Comparison of ENCODE assay signal across 11 cellular contexts in genomic region chr19:18894254-18895037, GRCh38. TPM values are rescaled to one million over a fixed set of nuclear protein-coding genes. Genes with fewer than 3 reads are reported as not detected.
DNase-seq lines count a peak whose midpoint lies in the region; ATAC-seq, FAIRE-seq and TF ChIP-seq lines count a peak whose summit lies in the region.
"Had no signal": no experiment of that assay in that cellular context is flagged by ENCODE, and none has a peak within 500 bp of the region (broad histone marks: within the 10 kb centered on the region; RNA-seq: fewer than 3 reads in every experiment).

No MANE protein-coding gene starts in this region.

- H3K27ac Mint-ChIP-seq in activated CD4-positive, alpha-beta memory T cell treated with anti-CD3 and anti-CD28 coated beads, Interleukin-2, amount 10 ng/mL, durations not matched to agents 7 days and 5 days: no peak overlapping the region

- H2AFZ ChIP-seq in keratinocyte (ENCODE audit: control insufficient read depth, low read length): no peak overlapping the region

- no peaks in the 10 kb centered on the region for H3K36me3 Mint-ChIP-seq in activated CD4-positive, alpha-beta memory T cell treated with anti-CD3 and anti-CD28 coated beads, Interleukin-2, amount 10 ng/mL, durations not matched to agents 7 days and 5 days (ENCODE audit: low read depth)

- DNase-seq in heart left ventricle: peak in 1 of 5 donors; percentile 50
- no peak for DNase-seq in right atrium auricular region (ENCODE audit: low spot score)
- DNase-seq in amygdala (lab: John Stamatoyannopoulos, UW): peak; percentile 54 to 98 (median 92)
- no peak for DNase-seq in keratinocyte (ENCODE audit: low read depth, low spot score)
- DNase-seq in vagina (ENCODE audit: extremely low spot score in 2 of 2): no peak
- no peak for DNase-seq in activated CD4-positive, alpha-beta memory T cell treated with anti-CD3 and anti-CD28 coated beads, Interleukin-2, amount 10 ng/mL, durations not matched to agents 7 days and 5 days
- DNase-seq: DND-41, NCI-H510A had no signal

- WGBS in heart left ventricle, 4 donors: 11 to 15% (median 12%) methylated on average over 17 to 28 of the region's 28 CpGs

- H3K27ac ChIP-seq in heart left ventricle (peak overlapping the region in 1 of 12 donors; percentile 22), right atrium auricular region (no peak overlapping the region), keratinocyte (ENCODE audit: control insufficient read depth, insufficient read depth, low read length) (no peak overlapping the region), vagina (no peak overlapping the region)
- H3K27ac ChIP-seq: thoracic aorta had no signal

- CTCF ChIA-PET in activated CD4-positive, alpha-beta memory T cell treated with anti-CD3 and anti-CD28 coated beads, Interleukin-2, amount 10 ng/mL, durations not matched to agents 7 days and 5 days (lab: Charles Lee): no interaction called here

- intact Hi-C loops in heart left ventricle (cut with DNase I): loop anchor here in 2 of 10 donors (10.0 kb wide), 1 partner anchor 90 kb away; no protein-coding TSS in a partner anchor
- intact Hi-C loops in vagina (cut with DNase I): no loop called here

- TF ChIP-seq CTCF in heart left ventricle (IDR thresholded peaks at IDR 0.05): no peak
- no peak for TF ChIP-seq CTCF in right atrium auricular region (IDR thresholded peaks at IDR 0.05)
- TF ChIP-seq CTCF in keratinocyte (optimal IDR thresholded peaks at IDR 0.05 in 1 of 3, IDR thresholded peaks at IDR 0.05 in 1 of 3, conservative IDR thresholded peaks at IDR 0.05 in 1 of 3; ENCODE audit: extremely low read depth in 1 of 3, insufficient read depth in 2 of 3, low read length in 3 of 3): no peak
- no peak for TF ChIP-seq CTCF in vagina (IDR thresholded peaks at IDR 0.05)

- dilution Hi-C loops in keratinocyte (cut with MboI; ENCODE audit: extremely low pct_ligation_motif_present, low sequenced_read_pairs): no loop called here

- no peaks in the 10 kb centered on the region for H4K20me1 ChIP-seq in keratinocyte (ENCODE audit: control insufficient read depth, extremely low read depth, insufficient read depth, low read length)

- no peaks in the 10 kb centered on the region for H3K9me1 ChIP-seq in keratinocyte (ENCODE audit: control insufficient read depth, extremely low read depth, insufficient read depth, low read length)

- ATAC-seq in heart left ventricle (peak in 3 of 4 donors; percentile 3 to 40 (median 16)), HG02973 (IDR thresholded peaks at IDR 0.05; ENCODE audit: unreplicated experiment) (no peak), GM18867 (IDR thresholded peaks at IDR 0.05; ENCODE audit: unreplicated experiment) (no peak)

- peaks cover 0 to 9% (median 4%) of the 10 kb centered on the region in 9 donors for H3K36me3 ChIP-seq in heart left ventricle
- H3K36me3 ChIP-seq in right atrium auricular region: peaks cover 7% of the 10 kb centered on the region
- H3K36me3 ChIP-seq in keratinocyte (ENCODE audit: control insufficient read depth in 2 of 2, extremely low read depth in 1 of 2, insufficient read depth in 2 of 2, low read length in 2 of 2): peaks cover 0 to 2% of the 10 kb centered on the region in 2 experiments
- H3K36me3 ChIP-seq in vagina: peaks cover 0 to 3% of the 10 kb centered on the region in 2 donors

- no peak overlapping the region for H3K9ac ChIP-seq in keratinocyte (ENCODE audit: control insufficient read depth, extremely low read depth, insufficient read depth, low read length)

- H3K4me3 ChIP-seq in heart left ventricle (peak overlapping the region in 10 of 12 donors; percentile 31 to 64 (median 54)), right atrium auricular region (peak overlapping the region in 1 of 2 donors; percentile 55), keratinocyte (ENCODE audit: control insufficient read depth in 2 of 3, extremely low read depth in 1 of 3, insufficient read depth in 2 of 3, low read depth in 1 of 3, low read length in 3 of 3) (no peak overlapping the region), vagina (peak overlapping the region; percentile 42 to 46)

- H3K4me1 ChIP-seq in heart left ventricle: peaks cover 0 to 33% (median 13%) of the 10 kb centered on the region in 12 donors
- peaks cover 0 to 32% of the 10 kb centered on the region in 2 donors for H3K4me1 ChIP-seq in right atrium auricular region
- no peaks in the 10 kb centered on the region for H3K4me1 ChIP-seq in keratinocyte (ENCODE audit: control insufficient read depth, extremely low read depth, insufficient read depth, low read length)
- H3K4me1 ChIP-seq in vagina: peaks cover 24% of the 10 kb centered on the region

- no peaks in the 10 kb centered on the region for H3K79me2 ChIP-seq in keratinocyte (ENCODE audit: control insufficient read depth, insufficient read depth, low read length)

- no peaks in the 10 kb centered on the region for H3K9me3 ChIP-seq in heart left ventricle
- no peaks in the 10 kb centered on the region for H3K9me3 ChIP-seq in right atrium auricular region
- H3K9me3 ChIP-seq in keratinocyte (ENCODE audit: control insufficient read depth, low read depth, low read length): no peaks in the 10 kb centered on the region
- H3K9me3 ChIP-seq in vagina: no peaks in the 10 kb centered on the region
- H3K9me3 ChIP-seq: thoracic aorta had no signal

- TF ChIP-seq POLR2A in heart left ventricle (IDR thresholded peaks at IDR 0.05) (no peak), vagina (IDR thresholded peaks at IDR 0.05) (no peak)

- H3K4me1 Mint-ChIP-seq in activated CD4-positive, alpha-beta memory T cell treated with anti-CD3 and anti-CD28 coated beads, Interleukin-2, amount 10 ng/mL, durations not matched to agents 7 days and 5 days: peaks cover 4% of the 10 kb centered on the region

- POLR2A ChIA-PET in activated CD4-positive, alpha-beta memory T cell treated with anti-CD3 and anti-CD28 coated beads, Interleukin-2, amount 10 ng/mL, durations not matched to agents 7 days and 5 days (lab: Charles Lee): no interaction called here

- peak overlapping the region; percentile 67 for H3K4me2 ChIP-seq in keratinocyte (ENCODE audit: control insufficient read depth, extremely low read depth, insufficient read depth, low read depth, low read length)

- H3K4me3 Mint-ChIP-seq in activated CD4-positive, alpha-beta memory T cell treated with anti-CD3 and anti-CD28 coated beads, Interleukin-2, amount 10 ng/mL, durations not matched to agents 7 days and 5 days: no peak overlapping the region

- no peaks in the 10 kb centered on the region for H3K9me3 Mint-ChIP-seq in activated CD4-positive, alpha-beta memory T cell treated with anti-CD3 and anti-CD28 coated beads, Interleukin-2, amount 10 ng/mL, durations not matched to agents 7 days and 5 days

- peaks cover 0 to 26% (median 12%) of the 10 kb centered on the region in 9 donors for H3K27me3 ChIP-seq in heart left ventricle
- H3K27me3 ChIP-seq in right atrium auricular region: no peaks in the 10 kb centered on the region
- H3K27me3 ChIP-seq in keratinocyte (ENCODE audit: control insufficient read depth, extremely low read depth, insufficient read depth, low read length): peaks cover 35% of the 10 kb centered on the region
- H3K27me3 ChIP-seq in vagina: peaks cover 5% of the 10 kb centered on the region

- peaks cover 37% of the 10 kb centered on the region for H3K27me3 Mint-ChIP-seq in activated CD4-positive, alpha-beta memory T cell treated with anti-CD3 and anti-CD28 coated beads, Interleukin-2, amount 10 ng/mL, durations not matched to agents 7 days and 5 days

- FAIRE-seq in keratinocyte (lab: Jason Lieb, UNC): no peak

RNA-seq across cellular contexts. Expression of gene CERS1, which starts 1.5 kb away (rescaled TPM):
- total RNA-seq in heart left ventricle (1 to 10 TPM in 4 of 9 donors, under 1 TPM in 5; 0.21 to 2.1 (median 0.72) TPM), right atrium auricular region (1 to 10 TPM in 1 of 2 donors, under 1 TPM in 1; 0.79 to 1.6 TPM), vagina (0.49 TPM)
- polyA plus RNA-seq in heart left ventricle (under 1 TPM; 0.27 to 0.40 TPM), keratinocyte (0.09 to 0.23 TPM (median 0.14 TPM) in 3 replicates)
- 0.62 TPM for polyA plus RNA-seq in keratinocyte (2011; ENCODE audit: low read depth)
- polyA plus RNA-seq in keratinocyte (2011; cell fraction: cytosol; rRNA removed): 0.12 and 0.32 TPM in 2 replicates
- polyA plus RNA-seq in keratinocyte (2011; cell fraction: nucleus; rRNA removed): 0.41 and 1.2 TPM in 2 replicates
- 0.21 and 0.75 TPM in 2 replicates for polyA plus RNA-seq in keratinocyte (2012; ENCODE audit: low replicate concordance)
- 0.52 TPM in 1 of 3 replicates, not detected in the others for polyA minus RNA-seq in keratinocyte
- not detected for polyA minus RNA-seq in keratinocyte (2011; cell fraction: cytosol; rRNA and poly(A)+ RNA removed)
- 0.93 TPM in 1 of 2 replicates, not detected in the other for polyA minus RNA-seq in keratinocyte (2011; cell fraction: nucleus; rRNA and poly(A)+ RNA removed)
- not detected for total RNA-seq in activated CD4-positive, alpha-beta memory T cell treated with anti-CD3 and anti-CD28 coated beads, Interleukin-2, amount 10 ng/mL, durations not matched to agents 7 days and 5 days

RNA-seq across cellular contexts. Expression of gene COPE, which starts 24.7 kb away (rescaled TPM):
- total RNA-seq in heart left ventricle (100 to 1,000 TPM in 8 of 9 donors, 10 to 100 TPM in 1; 94.0 to 241 (median 123) TPM), right atrium auricular region (100 to 1,000 TPM; 168 to 209 TPM), vagina (212 TPM)
- polyA plus RNA-seq in heart left ventricle (100 to 1,000 TPM; 172 to 216 TPM), keratinocyte (109 to 198 TPM (median 137 TPM) in 3 replicates)
- 51.6 TPM for polyA plus RNA-seq in keratinocyte (2011; ENCODE audit: low read depth)
- polyA plus RNA-seq in keratinocyte (2011; cell fraction: cytosol; rRNA removed): 94.7 and 217 TPM in 2 replicates
- polyA plus RNA-seq in keratinocyte (2011; cell fraction: nucleus; rRNA removed): 78.8 and 124 TPM in 2 replicates
- polyA plus RNA-seq in keratinocyte (2012; ENCODE audit: low replicate concordance): 125 and 165 TPM in 2 replicates
- 83.4 to 139 TPM (median 121 TPM) in 3 replicates for polyA minus RNA-seq in keratinocyte
- 235 TPM for polyA minus RNA-seq in keratinocyte (2011; cell fraction: cytosol; rRNA and poly(A)+ RNA removed)
- 62.3 and 70.8 TPM in 2 replicates for polyA minus RNA-seq in keratinocyte (2011; cell fraction: nucleus; rRNA and poly(A)+ RNA removed)
- 100 to 1,000 TPM; 274 to 278 TPM for total RNA-seq in activated CD4-positive, alpha-beta memory T cell treated with anti-CD3 and anti-CD28 coated beads, Interleukin-2, amount 10 ng/mL, durations not matched to agents 7 days and 5 days

RNA-seq across cellular contexts. Expression of gene DDX49, which starts 25.1 kb away (rescaled TPM):
- total RNA-seq in heart left ventricle (10 to 100 TPM; 14.3 to 49.9 (median 25.9) TPM), right atrium auricular region (10 to 100 TPM; 22.1 to 31.9 TPM), vagina (36.3 TPM)
- polyA plus RNA-seq in heart left ventricle (10 to 100 TPM; 41.2 to 56.9 TPM), keratinocyte (33.1 to 59.4 TPM (median 39.2 TPM) in 3 replicates)
- 26.9 TPM for polyA plus RNA-seq in keratinocyte (2011; ENCODE audit: low read depth)
- polyA plus RNA-seq in keratinocyte (2011; cell fraction: cytosol; rRNA removed): 25.1 and 41.3 TPM in 2 replicates
- 33.1 and 34.0 TPM in 2 replicates for polyA plus RNA-seq in keratinocyte (2011; cell fraction: nucleus; rRNA removed)
- 24.3 and 30.8 TPM in 2 replicates for polyA plus RNA-seq in keratinocyte (2012; ENCODE audit: low replicate concordance)
- polyA minus RNA-seq in keratinocyte: 36.4 to 162 TPM (median 53.6 TPM) in 3 replicates
- 66.4 TPM for polyA minus RNA-seq in keratinocyte (2011; cell fraction: cytosol; rRNA and poly(A)+ RNA removed)
- polyA minus RNA-seq in keratinocyte (2011; cell fraction: nucleus; rRNA and poly(A)+ RNA removed): 15.8 and 16.9 TPM in 2 replicates
- 10 to 100 TPM; 34.0 to 36.2 TPM for total RNA-seq in activated CD4-positive, alpha-beta memory T cell treated with anti-CD3 and anti-CD28 coated beads, Interleukin-2, amount 10 ng/mL, durations not matched to agents 7 days and 5 days

RNA-seq across cellular contexts. Expression of gene HOMER3, which starts 46.6 kb away (rescaled TPM):
- total RNA-seq in heart left ventricle (10 to 100 TPM; 13.6 to 36.8 (median 16.4) TPM), right atrium auricular region (10 to 100 TPM; 13.6 to 39.8 TPM), vagina (30.9 TPM)
- polyA plus RNA-seq in heart left ventricle (10 to 100 TPM; 27.4 to 32.4 TPM), keratinocyte (97.2 to 188 TPM (median 119 TPM) in 3 replicates)
- polyA plus RNA-seq in keratinocyte (2011; ENCODE audit: low read depth): 29.7 TPM
- 83.7 and 126 TPM in 2 replicates for polyA plus RNA-seq in keratinocyte (2011; cell fraction: cytosol; rRNA removed)
- polyA plus RNA-seq in keratinocyte (2011; cell fraction: nucleus; rRNA removed): 75.0 and 98.0 TPM in 2 replicates
- polyA plus RNA-seq in keratinocyte (2012; ENCODE audit: low replicate concordance): 64.2 and 147 TPM in 2 replicates
- polyA minus RNA-seq in keratinocyte: 78.2 to 101 TPM (median 96.4 TPM) in 3 replicates
- polyA minus RNA-seq in keratinocyte (2011; cell fraction: cytosol; rRNA and poly(A)+ RNA removed): 92.9 TPM
- polyA minus RNA-seq in keratinocyte (2011; cell fraction: nucleus; rRNA and poly(A)+ RNA removed): 25.5 and 34.7 TPM in 2 replicates
- not detected for total RNA-seq in activated CD4-positive, alpha-beta memory T cell treated with anti-CD3 and anti-CD28 coated beads, Interleukin-2, amount 10 ng/mL, durations not matched to agents 7 days and 5 days

Comparison
In these comparisons a context has a peak if more than half of its experiments do, and no peak if none do; other contexts are left out.
1. ATAC-seq: peak in heart left ventricle (3 of 4); none in HG02973 (single experiment) and GM18867 (single experiment).
2. DNase-seq: peak in amygdala (56 of 56); none in right atrium auricular region (single experiment), keratinocyte (single experiment), vagina (0 of 2) and activated CD4-positive, alpha-beta memory T cell treated with anti-CD3 and anti-CD28 coated beads, Interleukin-2, amount 10 ng/mL, durations not matched to agents 7 days and 5 days (single experiment).
3. H3K4me3 ChIP-seq: peak in heart left ventricle (10 of 12) and vagina (2 of 2); none in keratinocyte (0 of 3).